In genomic region chr14:75249958-75250336, GRCh38 we compare ENCODE assay signal across 9 cellular contexts. TPM values are rescaled to one million over a fixed set of nuclear protein-coding genes. Genes with fewer than 3 reads are reported as not detected.
DNase-seq lines count a peak whose midpoint lies in the region; ATAC-seq and TF ChIP-seq lines count a peak whose summit lies in the region.
"Had no signal": no experiment of that assay in that cellular context is flagged by ENCODE, and none has a peak within 500 bp of the region (broad histone marks: within the 10 kb centered on the region; RNA-seq: fewer than 3 reads in every experiment).

No MANE protein-coding gene starts in this region.

- H3K9me3 Mint-ChIP-seq in IgD-negative memory B cell, result no peaks in the 10 kb centered on the region

- TF ChIP-seq CTCF in GM12865 (IDR thresholded peaks at IDR 0.05; ENCODE audit: insufficient read depth, low read depth, low read length, missing control alignments) (no peak), fibroblast of mammary gland (conservative IDR thresholded peaks at IDR 0.05; ENCODE audit: control insufficient read depth, insufficient read depth, low read depth, low read length) (no peak)

- peak; percentile 7 for ATAC-seq in GM21390 (IDR thresholded peaks at IDR 0.05; ENCODE audit: unreplicated experiment)
- no peak for ATAC-seq in esophagus mucosa
- no peak for ATAC-seq in left cardiac atrium

- H3K27ac Mint-ChIP-seq in IgD-negative memory B cell, result peak overlapping the region in 2 of 3 donors; percentile 52 to 78

- peak overlapping the region in 1 of 4 donors; percentile 1 for H3K4me3 Mint-ChIP-seq in IgD-negative memory B cell

- H3K4me1 Mint-ChIP-seq in IgD-negative memory B cell, result peaks cover 18 to 22% (median 21%) of the 10 kb centered on the region in 3 donors

- intact Hi-C loops in left cardiac atrium (cut with DNase I), result no loop called here

- peak; percentile 40 for DNase-seq in GM12865 (ENCODE audit: low read depth)
- DNase-seq in fibroblast of mammary gland (ENCODE audit: low read depth), result peak; percentile 22
- no peak for DNase-seq in SIG-M5 (lab: John Stamatoyannopoulos, UW)
- DNase-seq in stimulated activated CD4-positive, alpha-beta T cell treated with anti-CD3 and anti-CD28 coated beads, Interleukin-15, amount 100 ng/mL, for 24 hours, result no peak
- DNase-seq in left cardiac atrium, result no peak
- DNase-seq: ovary had no signal

- H3K27me3 Mint-ChIP-seq in IgD-negative memory B cell, result no peaks in the 10 kb centered on the region

- peaks cover 4% of the 10 kb centered on the region for H3K36me3 Mint-ChIP-seq in IgD-negative memory B cell

- no peak overlapping the region for H3K4me3 ChIP-seq in GM12865 (ENCODE audit: low read depth, low read length)
- no peak overlapping the region for H3K4me3 ChIP-seq in fibroblast of mammary gland (ENCODE audit: control insufficient read depth, low read depth, low read length)
- H3K4me3 ChIP-seq: ovary had no signal

RNA-seq across cellular contexts. Expression of gene FOS, which starts 28.7 kb away (rescaled TPM):
- 487 TPM for polyA plus RNA-seq in IgD-negative memory B cell
- total RNA-seq in esophagus mucosa, result 125 TPM
- total RNA-seq in left cardiac atrium, result 100 to 1,000 TPM in 1 of 2 donors, 10 to 100 TPM in 1; 69.4 to 160 TPM

Comparison
In these comparisons a context has a peak if more than half of its experiments do, and no peak if none do; other contexts are left out.
1. DNase-seq: peak in GM12865 (single experiment) and fibroblast of mammary gland (single experiment); none in SIG-M5 (single experiment), stimulated activated CD4-positive, alpha-beta T cell treated with anti-CD3 and anti-CD28 coated beads, Interleukin-15, amount 100 ng/mL, for 24 hours (single experiment) and left cardiac atrium (single experiment).